ENCODE assay signal across 21 cellular contexts in genomic region chr11:5339771-5340322, GRCh38. TPM values are rescaled to one million over a fixed set of nuclear protein-coding genes. Genes with fewer than 3 reads are reported as not detected.
DNase-seq lines count a peak whose midpoint lies in the region; ATAC-seq and TF ChIP-seq lines count a peak whose summit lies in the region.
"Had no signal": no experiment of that assay in that cellular context is flagged by ENCODE, and none has a peak within 500 bp of the region (broad histone marks: within the 10 kb centered on the region; RNA-seq: fewer than 3 reads in every experiment).

No MANE protein-coding gene starts in this region.

- no peak overlapping the region for H3K27ac Mint-ChIP-seq in CD8-positive, alpha-beta T cell
- no peak overlapping the region for H3K27ac Mint-ChIP-seq in osteocyte (ENCODE audit: unreplicated experiment)
- H3K27ac Mint-ChIP-seq: GM23338 had no signal

- H3K4me3 Mint-ChIP-seq in CD8-positive, alpha-beta T cell: no peak overlapping the region
- H3K4me3 Mint-ChIP-seq in osteocyte (ENCODE audit: unreplicated experiment): no peak overlapping the region
- H3K4me3 Mint-ChIP-seq: GM23338 had no signal

- no peaks in the 10 kb centered on the region for H3K36me3 Mint-ChIP-seq in CD8-positive, alpha-beta T cell
- H3K36me3 Mint-ChIP-seq in osteocyte (ENCODE audit: unreplicated experiment): no peaks in the 10 kb centered on the region

- H3K27ac ChIP-seq in substantia nigra (ENCODE audit: low read depth, low read length, poor library complexity, severe bottlenecking): no peak overlapping the region
- H3K27ac ChIP-seq in CD8-positive, alpha-beta T cell (ENCODE audit: low read depth, low read length): no peak overlapping the region
- H3K27ac ChIP-seq: hepatocyte, left lung, tibial nerve had no signal

- POLR2A ChIA-PET in CD8-positive, alpha-beta T cell (lab: Charles Lee): no interaction called here

- H3K9me3 ChIP-seq in CD8-positive, alpha-beta T cell (ENCODE audit: low read length): no peaks in the 10 kb centered on the region
- H3K9me3 ChIP-seq: Caco-2, left lung, tibial nerve had no signal

- H3K9me3 Mint-ChIP-seq in CD8-positive, alpha-beta T cell: no peaks in the 10 kb centered on the region
- H3K9me3 Mint-ChIP-seq in osteocyte (ENCODE audit: unreplicated experiment): no peaks in the 10 kb centered on the region
- H3K9me3 Mint-ChIP-seq: GM23338 had no signal

- no peaks in the 10 kb centered on the region for H3K27me3 ChIP-seq in CD8-positive, alpha-beta T cell (ENCODE audit: insufficient read depth, low read length)
- H3K27me3 ChIP-seq: hepatocyte, left lung, tibial nerve had no signal

- DNase-seq in substantia nigra (lab: John Stamatoyannopoulos, UW) (no peak), anterior cingulate cortex (lab: John Stamatoyannopoulos, UW) (no peak), osteocyte (ENCODE audit: extremely low spot score, unreplicated experiment) (no peak)
- DNase-seq in CD8-positive, alpha-beta T cell: no peak
- DNase-seq: 8988T; Caco-2; left lung; MV-4-11; NCI-H226; PC-3; stimulated activated CD8-positive, alpha-beta memory T cell treated with anti-CD3 and anti-CD28 coated beads, Interleukin-4, amount 100 ng/mL, for 48 hours had no signal

- no peak overlapping the region for H3K4me3 ChIP-seq in CD8-positive, alpha-beta T cell (ENCODE audit: low read depth, low read length)
- H3K4me3 ChIP-seq: GM23338, hepatocyte, left lung, tibial nerve had no signal

- ATAC-seq in GM18499 (IDR thresholded peaks at IDR 0.05; ENCODE audit: insufficient read depth, unreplicated experiment) (peak; percentile 45), GM19397 (IDR thresholded peaks at IDR 0.05; ENCODE audit: unreplicated experiment) (peak; percentile 63), HG02610 (IDR thresholded peaks at IDR 0.05; ENCODE audit: unreplicated experiment) (peak; percentile 39), HG03342 (IDR thresholded peaks at IDR 0.05; ENCODE audit: unreplicated experiment) (peak; percentile 70)
- ATAC-seq in CD8-positive, alpha-beta T cell: no peak
- ATAC-seq: GM23338, left lung, PC-3 had no signal

- no peaks in the 10 kb centered on the region for H3K4me1 ChIP-seq in CD8-positive, alpha-beta T cell (ENCODE audit: insufficient read depth, low read length)
- H3K4me1 ChIP-seq: Caco-2, left lung, tibial nerve had no signal

- no peaks in the 10 kb centered on the region for H3K36me3 ChIP-seq in CD8-positive, alpha-beta T cell (ENCODE audit: insufficient read depth, low read length)
- H3K36me3 ChIP-seq: left lung, tibial nerve had no signal

- intact Hi-C loops in CD8-positive, alpha-beta T cell (cut with DNase I, micrococcal nuclease): no loop called here

- CTCF ChIA-PET in CD8-positive, alpha-beta T cell (lab: Charles Lee): no interaction called here

- H3K4me1 Mint-ChIP-seq in CD8-positive, alpha-beta T cell (ENCODE audit: low read depth): no peaks in the 10 kb centered on the region
- H3K4me1 Mint-ChIP-seq in osteocyte (ENCODE audit: unreplicated experiment): no peaks in the 10 kb centered on the region

- peaks cover 10% of the 10 kb centered on the region for H3K27me3 Mint-ChIP-seq in CD8-positive, alpha-beta T cell (ENCODE audit: low read depth)
- peaks cover 14% of the 10 kb centered on the region for H3K27me3 Mint-ChIP-seq in osteocyte (ENCODE audit: unreplicated experiment)

- TF ChIP-seq CTCF in CD8-positive, alpha-beta T cell (IDR thresholded peaks at IDR 0.05): no peak
- TF ChIP-seq CTCF in osteocyte (IDR thresholded peaks at IDR 0.05): no peak

RNA-seq across cellular contexts. Expression of gene OR51B5, which starts 3.5 kb away (rescaled TPM):
- not detected for total RNA-seq in CD8-positive, alpha-beta T cell
- not detected in 2 replicates for total RNA-seq in osteocyte
- total RNA-seq: Caco-2, GM23338 had no signal

RNA-seq across cellular contexts. Expression of gene OR51B6, which starts 11.5 kb away (rescaled TPM):
- not detected for total RNA-seq in CD8-positive, alpha-beta T cell
- total RNA-seq in osteocyte: not detected in 2 replicates
- total RNA-seq: Caco-2, chondrocyte, GM23338, hepatocyte, left lung, myocyte, PC-3, renal cortical epithelial cell, tibial nerve had no signal

RNA-seq across cellular contexts. Expression of gene OR51B2, which starts 15.8 kb away (rescaled TPM):
- not detected for total RNA-seq in CD8-positive, alpha-beta T cell
- total RNA-seq in osteocyte: not detected in 2 replicates
- total RNA-seq: Caco-2, chondrocyte, GM23338, hepatocyte, left lung, renal cortical epithelial cell had no signal

RNA-seq across cellular contexts. Expression of gene OR51B4, which starts 38.1 kb away (rescaled TPM):
- total RNA-seq in CD8-positive, alpha-beta T cell: not detected
- not detected in 2 replicates for total RNA-seq in osteocyte
- total RNA-seq: Caco-2, chondrocyte, GM23338, hepatocyte, left lung, myocyte, renal cortical epithelial cell had no signal

RNA-seq across cellular contexts. Expression of gene OR51M1, which starts 43.8 kb away (rescaled TPM):
- not detected for total RNA-seq in CD8-positive, alpha-beta T cell
- not detected in 2 replicates for total RNA-seq in osteocyte
- total RNA-seq: Caco-2, chondrocyte, hepatocyte, left lung, myocyte, PC-3, renal cortical epithelial cell, tibial nerve had no signal
